13 cellular contexts compared by ENCODE assay signal in the genomic region with DNA sequence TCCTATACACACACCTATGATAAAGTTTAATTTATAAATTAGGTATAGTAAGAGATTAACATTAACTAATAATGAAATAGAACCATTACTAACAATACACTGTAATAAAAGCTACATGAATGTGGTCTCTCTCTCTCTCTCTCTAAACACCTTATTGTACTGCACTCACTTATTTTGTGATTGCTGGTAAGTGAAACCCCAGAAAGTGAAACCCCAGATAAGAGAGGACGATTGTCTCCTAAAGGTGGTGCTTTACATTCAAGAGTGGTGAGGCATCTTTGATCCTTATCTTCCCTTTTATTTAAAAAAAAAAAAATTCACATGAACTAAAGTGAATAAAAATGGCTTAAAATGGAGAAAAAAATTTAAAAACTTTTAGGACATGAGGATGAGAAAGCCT.
DNase-seq lines count a peak whose midpoint lies in the region; ATAC-seq and TF ChIP-seq lines count a peak whose summit lies in the region.
"Had no signal": no experiment of that assay in that cellular context is flagged by ENCODE, and none has a peak within 500 bp of the region (broad histone marks: within the 10 kb centered on the region; RNA-seq: fewer than 3 reads in every experiment).

No MANE protein-coding gene starts in this region.

- peaks cover 62% of the 10 kb centered on the region for H3K4me1 ChIP-seq in CD4-positive, alpha-beta memory T cell (ENCODE audit: insufficient read depth, low read length)
- H3K4me1 ChIP-seq in gastrocnemius medialis, result peaks cover 54 to 77% of the 10 kb centered on the region in 2 donors
- H3K4me1 ChIP-seq in tibial nerve, result peaks cover 0 to 82% (median 20%) of the 10 kb centered on the region in 4 donors
- H3K4me1 ChIP-seq: SJCRH30 had no signal

- no peaks in the 10 kb centered on the region for H3K9me3 ChIP-seq in CD4-positive, alpha-beta memory T cell (ENCODE audit: control insufficient read depth in 1 of 2, low read length in 2 of 2)
- H3K9me3 ChIP-seq in gastrocnemius medialis (no peaks in the 10 kb centered on the region), tibial nerve (no peaks in the 10 kb centered on the region)
- H3K9me3 ChIP-seq: left lung, SJCRH30, testis had no signal

- POLR2A ChIA-PET in CD4-positive, alpha-beta memory T cell (lab: Charles Lee; ENCODE audit: partially characterized antibody), result no interaction called here

- TF ChIP-seq CTCF in gastrocnemius medialis (IDR thresholded peaks at IDR 0.05 in 4 of 5, conservative IDR thresholded peaks at IDR 0.05 in 1 of 5) (no peak), tibial nerve (IDR thresholded peaks at IDR 0.05) (no peak)

- peaks cover 39 to 81% (median 59%) of the 10 kb centered on the region in 4 donors for H3K4me1 Mint-ChIP-seq in CD4-positive, alpha-beta memory T cell
- H3K4me1 Mint-ChIP-seq in T-helper 1 cell treated with Interleukin-12 subunit alpha and Interleukin-12 subunit beta and Interleukin-4 antibody, amounts not matched to agents 30 μg/mL and 1 μg/mL, for 36 hours (ENCODE audit: low read depth), result peaks cover 38% of the 10 kb centered on the region
- H3K4me1 Mint-ChIP-seq in immature natural killer cell, result peaks cover 90 to 94% of the 10 kb centered on the region in 2 donors

- H3K27ac ChIP-seq in CD4-positive, alpha-beta memory T cell (ENCODE audit: low read depth, low read length), result no peak overlapping the region
- H3K27ac ChIP-seq in gastrocnemius medialis (no peak overlapping the region), tibial nerve (no peak overlapping the region)
- H3K27ac ChIP-seq: left lung, SJCRH30, testis had no signal

- in situ Hi-C loops in gastrocnemius medialis (cut with MboI; ENCODE audit: low sequenced_read_pairs in 4 of 4), result no loop called here

- ATAC-seq in GM19043 (IDR thresholded peaks at IDR 0.05; ENCODE audit: low read depth, unreplicated experiment) (peak; percentile 62), gastrocnemius medialis (no peak), GM19023 (IDR thresholded peaks at IDR 0.05; ENCODE audit: unreplicated experiment) (no peak)

- intact Hi-C loops in CD4-positive, alpha-beta memory T cell (cut with micrococcal nuclease), result no loop called here
- intact Hi-C loops in gastrocnemius medialis (cut with DNase I; ENCODE audit: low total_unique reads), result loop anchor here (5.0 kb wide), 1 partner anchor 50 kb away; no protein-coding TSS in a partner anchor

- peaks cover 10% of the 10 kb centered on the region for H3K36me3 ChIP-seq in CD4-positive, alpha-beta memory T cell (ENCODE audit: insufficient read depth, low read length)
- H3K36me3 ChIP-seq in gastrocnemius medialis (no peaks in the 10 kb centered on the region), tibial nerve (peaks cover 0 to 13% (median 0%) of the 10 kb centered on the region in 3 donors)

- H3K9me3 Mint-ChIP-seq in CD4-positive, alpha-beta memory T cell, result no peaks in the 10 kb centered on the region
- no peaks in the 10 kb centered on the region for H3K9me3 Mint-ChIP-seq in T-helper 1 cell treated with Interleukin-12 subunit alpha and Interleukin-12 subunit beta and Interleukin-4 antibody, amounts not matched to agents 30 μg/mL and 1 μg/mL, for 36 hours
- H3K9me3 Mint-ChIP-seq in immature natural killer cell, result no peaks in the 10 kb centered on the region
- H3K9me3 Mint-ChIP-seq: nephron had no signal

- peaks cover 8 to 18% of the 10 kb centered on the region in 2 donors for H3K36me3 Mint-ChIP-seq in CD4-positive, alpha-beta memory T cell
- H3K36me3 Mint-ChIP-seq in T-helper 1 cell treated with Interleukin-12 subunit alpha and Interleukin-12 subunit beta and Interleukin-4 antibody, amounts not matched to agents 30 μg/mL and 1 μg/mL, for 36 hours (ENCODE audit: low read depth), result peaks cover 12% of the 10 kb centered on the region
- H3K36me3 Mint-ChIP-seq in immature natural killer cell, result peaks cover 6 to 9% (median 7%) of the 10 kb centered on the region in 3 donors

- peak overlapping the region; percentile 50 to 73 (median 63) for H3K4me3 Mint-ChIP-seq in CD4-positive, alpha-beta memory T cell
- H3K4me3 Mint-ChIP-seq in T-helper 1 cell treated with Interleukin-12 subunit alpha and Interleukin-12 subunit beta and Interleukin-4 antibody, amounts not matched to agents 30 μg/mL and 1 μg/mL, for 36 hours, result peak overlapping the region; percentile 7
- peak overlapping the region; percentile 61 to 76 (median 74) for H3K4me3 Mint-ChIP-seq in immature natural killer cell
- H3K4me3 Mint-ChIP-seq: nephron had no signal

- no peaks in the 10 kb centered on the region for H3K27me3 Mint-ChIP-seq in CD4-positive, alpha-beta memory T cell
- peaks cover 5% of the 10 kb centered on the region for H3K27me3 Mint-ChIP-seq in T-helper 1 cell treated with Interleukin-12 subunit alpha and Interleukin-12 subunit beta and Interleukin-4 antibody, amounts not matched to agents 30 μg/mL and 1 μg/mL, for 36 hours (ENCODE audit: low read depth)
- peaks cover 2 to 4% (median 3%) of the 10 kb centered on the region in 3 donors for H3K27me3 Mint-ChIP-seq in immature natural killer cell (ENCODE audit: low read depth in 3 of 3)

- peak in 4 of 5 donors; percentile 18 to 50 (median 26) for DNase-seq in CD4-positive, alpha-beta memory T cell
- peak in 2 of 3 donors; percentile 14 to 35 for DNase-seq in immature natural killer cell
- DNase-seq in gastrocnemius medialis, result no peak
- DNase-seq in tibial nerve (ENCODE audit: low spot score in 2 of 2), result no peak
- DNase-seq: activated CD8-positive, alpha-beta memory T cell treated with anti-CD3 and anti-CD28 coated beads, Interleukin-2, amount 50 U/mL, for 48 hours; DND-41; left lung; SJCRH30; testis had no signal

- 59 to 68% methylated on average over 1 of the region's 1 CpG for WGBS in tibial nerve, 2 donors

- no peak overlapping the region for H3K4me3 ChIP-seq in CD4-positive, alpha-beta memory T cell (ENCODE audit: low read length in 2 of 2)
- H3K4me3 ChIP-seq in gastrocnemius medialis (no peak overlapping the region), tibial nerve (no peak overlapping the region)
- H3K4me3 ChIP-seq: left lung, SJCRH30, testis had no signal

- H3K27me3 ChIP-seq in CD4-positive, alpha-beta memory T cell (ENCODE audit: insufficient read depth, low read length), result no peaks in the 10 kb centered on the region
- no peaks in the 10 kb centered on the region for H3K27me3 ChIP-seq in gastrocnemius medialis
- H3K27me3 ChIP-seq in tibial nerve, result no peaks in the 10 kb centered on the region
- H3K27me3 ChIP-seq: left lung, SJCRH30, testis had no signal

- TF ChIP-seq POLR2A in gastrocnemius medialis (IDR thresholded peaks at IDR 0.05) (no peak), tibial nerve (IDR thresholded peaks at IDR 0.05) (no peak)

- H3K27ac Mint-ChIP-seq in CD4-positive, alpha-beta memory T cell, result peak overlapping the region in 6 of 7 donors; percentile 29 to 71 (median 54)
- H3K27ac Mint-ChIP-seq in T-helper 1 cell treated with Interleukin-12 subunit alpha and Interleukin-12 subunit beta and Interleukin-4 antibody, amounts not matched to agents 30 μg/mL and 1 μg/mL, for 36 hours, result no peak overlapping the region
- peak overlapping the region in 3 of 6 donors; percentile 46 to 57 (median 50) for H3K27ac Mint-ChIP-seq in immature natural killer cell

- TF ChIP-seq EP300 in tibial nerve (IDR thresholded peaks at IDR 0.05), result no peak

- CTCF ChIA-PET in CD4-positive, alpha-beta memory T cell (lab: Charles Lee; ENCODE audit: partially characterized antibody), result no interaction called here

Comparison
In these comparisons a context has a peak if more than half of its experiments do, and no peak if none do; other contexts are left out.
1. DNase-seq: peak in CD4-positive, alpha-beta memory T cell (4 of 5) and immature natural killer cell (2 of 3); none in gastrocnemius medialis (0 of 2) and tibial nerve (0 of 2).
2. H3K4me3 Mint-ChIP-seq: peak in every context shown above with its lines; median percentile 74 in immature natural killer cell; 63 in CD4-positive, alpha-beta memory T cell; 7 in T-helper 1 cell treated with Interleukin-12 subunit alpha and Interleukin-12 subunit beta and Interleukin-4 antibody, amounts not matched to agents 30 μg/mL and 1 μg/mL, for 36 hours.